8 cellular contexts compared by ENCODE assay signal in the genomic region with DNA sequence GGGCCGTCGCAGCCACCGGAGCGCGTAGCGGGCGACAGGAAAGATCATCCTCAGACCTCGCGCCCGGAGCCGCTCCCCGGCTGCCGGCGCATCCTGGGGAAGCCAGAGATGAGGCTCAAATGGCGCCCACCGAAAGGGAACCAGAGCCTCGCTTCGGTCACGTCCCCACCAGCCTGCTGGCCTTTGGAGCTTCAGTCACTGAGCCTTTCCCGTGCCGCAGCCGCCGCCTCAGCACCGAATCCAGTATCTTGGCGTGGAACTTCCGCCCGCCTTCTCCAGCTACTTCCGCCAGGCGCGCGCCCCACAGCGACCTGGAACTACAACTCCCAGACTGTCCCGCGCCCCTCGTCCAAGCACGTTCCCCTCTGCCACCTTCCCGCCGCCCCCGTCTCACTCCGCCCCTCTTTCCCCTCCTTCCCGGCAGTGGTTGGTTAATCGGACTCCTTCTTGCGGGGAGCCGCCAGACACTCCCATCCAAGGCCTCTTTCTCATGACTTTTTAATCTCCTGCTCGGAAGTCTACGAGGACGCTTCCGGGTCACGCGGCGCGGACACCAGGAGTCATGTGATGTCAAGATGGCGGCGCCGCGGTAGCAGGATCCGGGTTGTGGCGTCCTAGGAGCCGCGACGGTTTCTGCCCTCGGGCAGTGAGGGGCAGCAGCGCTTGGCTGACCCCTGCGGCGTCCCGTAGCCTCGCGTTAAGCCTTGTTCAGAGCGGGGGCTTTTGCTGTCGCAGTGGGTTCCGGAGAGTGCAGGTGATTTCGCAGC. TPM values are rescaled to one million over a fixed set of nuclear protein-coding genes. Genes with fewer than 3 reads are reported as not detected.
DNase-seq lines count a peak whose midpoint lies in the region; ATAC-seq and TF ChIP-seq lines count a peak whose summit lies in the region.

Gene SMCR8 (plus strand): TSS at position 563 of the 767 bp plus-strand sequence. CDS start 497 bp downstream, outside the sequence.
Gene TOP3A (minus strand): TSS at position 264 of the 767 bp plus-strand sequence. CDS start 216 bp downstream, at position 48.

- H3K9ac ChIP-seq in OCI-LY3 (ENCODE audit: low read length) = peak within 1 kb of the TSS; percentile 68

- peak; percentile 86 for DNase-seq in D341Med (ENCODE audit: low spot score)
- peak; percentile 78 for DNase-seq in HuH-7 (ENCODE audit: low spot score)
- DNase-seq in activated CD8-positive, alpha-beta memory T cell treated with anti-CD3 and anti-CD28 coated beads, Interleukin-2, amount 50 U/mL, for 48 hours = peak; percentile 96
- peak; percentile 93 for DNase-seq in endothelial cell (ENCODE audit: low spot score)
- peak; percentile 94 to 97 for DNase-seq in mesothelial cell of epicardium (ENCODE audit: low spot score in 2 of 2, unreplicated experiment in 2 of 2)
- DNase-seq in stimulated activated CD8-positive, alpha-beta memory T cell treated with anti-CD3 and anti-CD28 coated beads, Interleukin-15, amount 100 ng/mL, for 48 hours (ENCODE audit: low read depth in 2 of 2) = peak; percentile 96 to 97

- H3K79me2 ChIP-seq in OCI-LY3 (ENCODE audit: low read length) = peaks cover 54% of the 10 kb centered on the region

- no peaks in the 10 kb centered on the region for H3K27me3 ChIP-seq in OCI-LY3 (ENCODE audit: low read depth, low read length)

- peak within 1 kb of the TSS; percentile 79 for H3K27ac ChIP-seq in OCI-LY3 (ENCODE audit: low read length)

- H3K4me3 ChIP-seq in OCI-LY3 (ENCODE audit: low read length) = peak within 1 kb of the TSS; percentile 92

- peak within 1 kb of the TSS; percentile 99 for H3K4me3 Mint-ChIP-seq in endothelial cell (ENCODE audit: unreplicated experiment)
- H3K4me3 Mint-ChIP-seq in mesothelial cell of epicardium = peak within 1 kb of the TSS; percentile 92

- no peaks in the 10 kb centered on the region for H4K20me1 ChIP-seq in OCI-LY3 (ENCODE audit: insufficient read depth, low read length)

- ATAC-seq in GM21515 (IDR thresholded peaks at IDR 0.05; ENCODE audit: unreplicated experiment) = peak; percentile 76

- H3K27me3 Mint-ChIP-seq in endothelial cell (ENCODE audit: unreplicated experiment) = peaks cover 11% of the 10 kb centered on the region
- no peaks in the 10 kb centered on the region for H3K27me3 Mint-ChIP-seq in mesothelial cell of epicardium (ENCODE audit: low read depth)

- H3K4me1 ChIP-seq in OCI-LY3 (ENCODE audit: low read length) = 0 out of 2 replicates have a peak, but pooled peaks cover 4% of the 10 kb centered on the region

- H3K36me3 ChIP-seq in OCI-LY3 (replicated peaks; ENCODE audit: low read depth, low read length) = no peaks in the 10 kb centered on the region

- TF ChIP-seq CTCF in OCI-LY3 (IDR thresholded peaks at IDR 0.05; ENCODE audit: low read depth, low read length) (no peak), endothelial cell (IDR thresholded peaks at IDR 0.05; ENCODE audit: unreplicated experiment) (no peak), mesothelial cell of epicardium (IDR thresholded peaks at IDR 0.05; ENCODE audit: unreplicated experiment) (no peak)

- peaks cover 51% of the 10 kb centered on the region for H3K4me1 Mint-ChIP-seq in endothelial cell (ENCODE audit: unreplicated experiment)
- H3K4me1 Mint-ChIP-seq in mesothelial cell of epicardium = peaks cover 66% of the 10 kb centered on the region

- H3K27ac Mint-ChIP-seq in endothelial cell (ENCODE audit: unreplicated experiment) (peak within 1 kb of the TSS; percentile 99), mesothelial cell of epicardium (peak within 1 kb of the TSS; percentile 99)

- no peaks in the 10 kb centered on the region for H3K9me3 ChIP-seq in OCI-LY3 (ENCODE audit: insufficient read depth, low read length)

- peak within 1 kb of the TSS; percentile 77 for H3K4me2 ChIP-seq in OCI-LY3 (ENCODE audit: low read length)

- peaks cover 18% of the 10 kb centered on the region for H3K36me3 Mint-ChIP-seq in endothelial cell (ENCODE audit: low read depth, unreplicated experiment)
- H3K36me3 Mint-ChIP-seq in mesothelial cell of epicardium = peaks cover 13% of the 10 kb centered on the region

- H3K9me3 Mint-ChIP-seq in endothelial cell (ENCODE audit: unreplicated experiment) = no peaks in the 10 kb centered on the region
- H3K9me3 Mint-ChIP-seq in mesothelial cell of epicardium = no peaks in the 10 kb centered on the region

- H2AFZ ChIP-seq in OCI-LY3 (ENCODE audit: low read depth, low read length) = peak within 1 kb of the TSS; percentile 83; the same call in 1 of the 2 replicates

RNA-seq across cellular contexts. Expression of gene SMCR8, which starts in this region (rescaled TPM):
- total RNA-seq in endothelial cell (ENCODE audit: unreplicated experiment) (21.3 TPM), mesothelial cell of epicardium (18.2 to 19.3 TPM (median 18.4 TPM) in 3 replicates)

RNA-seq across cellular contexts. Expression of gene TOP3A, which starts in this region (rescaled TPM):
- 39.2 TPM for total RNA-seq in endothelial cell (ENCODE audit: unreplicated experiment)
- total RNA-seq in mesothelial cell of epicardium = 59.0 to 61.0 TPM (median 59.1 TPM) in 3 replicates

Comparison
In these comparisons a context has a peak if more than half of its experiments do, and no peak if none do; other contexts are left out.
1. Peak in every context shown above with its lines: DNase-seq, ATAC-seq, H3K4me3 ChIP-seq and H3K27ac ChIP-seq.